1 cellular context compared by ENCODE assay signal in the genomic region with DNA sequence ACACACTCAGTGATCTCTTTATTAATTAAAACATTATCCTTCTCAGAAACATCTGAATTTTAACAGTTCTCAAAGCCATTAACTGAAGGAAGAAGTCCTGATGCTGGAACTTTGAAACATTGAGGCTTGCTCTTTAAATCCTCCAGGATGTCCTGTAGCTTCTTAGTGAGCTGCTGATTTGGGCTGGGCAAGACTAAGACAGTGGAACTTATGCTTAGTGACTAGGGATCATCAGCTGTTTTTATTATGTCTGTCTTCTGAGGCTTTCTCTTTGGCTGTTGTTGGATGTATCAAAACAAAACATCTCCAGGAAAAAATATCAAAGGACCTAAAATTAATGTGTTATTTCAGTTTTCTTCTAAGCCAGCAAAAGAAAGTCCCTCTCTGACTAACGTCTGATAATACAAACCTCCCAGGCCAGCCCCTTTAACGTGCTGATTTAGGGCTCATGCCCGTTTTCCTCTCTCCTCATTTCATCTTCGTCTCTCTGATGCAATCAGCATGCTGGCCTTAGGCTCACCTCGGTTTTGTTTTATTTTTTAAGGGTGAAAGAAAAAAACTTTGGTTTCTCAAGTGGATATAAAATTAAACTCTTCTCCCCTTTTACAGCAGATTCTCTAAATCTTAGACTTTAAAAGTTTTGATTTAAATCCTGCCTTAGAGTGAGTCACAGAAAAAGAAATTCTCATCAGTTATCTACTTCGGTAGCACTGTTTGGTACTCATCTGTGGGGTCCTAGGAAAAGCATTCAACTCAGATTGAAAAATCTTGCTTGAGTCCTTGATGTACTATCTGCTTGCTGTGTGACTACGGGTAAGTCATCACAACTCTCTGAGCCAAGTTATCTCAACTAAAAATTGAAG.
TF ChIP-seq lines count a peak whose summit lies in the region.

No MANE protein-coding gene starts in this region.

TF ChIP-seq in GM23338, 12 proteins besides CTCF, POLR2A, EP300 and RAD21:
- TF ChIP-seq EZH2phosphoT487 (IDR thresholded peaks at IDR 0.05; ENCODE audit: unreplicated experiment), result no peak
- TF ChIP-seq, protein P1, sequence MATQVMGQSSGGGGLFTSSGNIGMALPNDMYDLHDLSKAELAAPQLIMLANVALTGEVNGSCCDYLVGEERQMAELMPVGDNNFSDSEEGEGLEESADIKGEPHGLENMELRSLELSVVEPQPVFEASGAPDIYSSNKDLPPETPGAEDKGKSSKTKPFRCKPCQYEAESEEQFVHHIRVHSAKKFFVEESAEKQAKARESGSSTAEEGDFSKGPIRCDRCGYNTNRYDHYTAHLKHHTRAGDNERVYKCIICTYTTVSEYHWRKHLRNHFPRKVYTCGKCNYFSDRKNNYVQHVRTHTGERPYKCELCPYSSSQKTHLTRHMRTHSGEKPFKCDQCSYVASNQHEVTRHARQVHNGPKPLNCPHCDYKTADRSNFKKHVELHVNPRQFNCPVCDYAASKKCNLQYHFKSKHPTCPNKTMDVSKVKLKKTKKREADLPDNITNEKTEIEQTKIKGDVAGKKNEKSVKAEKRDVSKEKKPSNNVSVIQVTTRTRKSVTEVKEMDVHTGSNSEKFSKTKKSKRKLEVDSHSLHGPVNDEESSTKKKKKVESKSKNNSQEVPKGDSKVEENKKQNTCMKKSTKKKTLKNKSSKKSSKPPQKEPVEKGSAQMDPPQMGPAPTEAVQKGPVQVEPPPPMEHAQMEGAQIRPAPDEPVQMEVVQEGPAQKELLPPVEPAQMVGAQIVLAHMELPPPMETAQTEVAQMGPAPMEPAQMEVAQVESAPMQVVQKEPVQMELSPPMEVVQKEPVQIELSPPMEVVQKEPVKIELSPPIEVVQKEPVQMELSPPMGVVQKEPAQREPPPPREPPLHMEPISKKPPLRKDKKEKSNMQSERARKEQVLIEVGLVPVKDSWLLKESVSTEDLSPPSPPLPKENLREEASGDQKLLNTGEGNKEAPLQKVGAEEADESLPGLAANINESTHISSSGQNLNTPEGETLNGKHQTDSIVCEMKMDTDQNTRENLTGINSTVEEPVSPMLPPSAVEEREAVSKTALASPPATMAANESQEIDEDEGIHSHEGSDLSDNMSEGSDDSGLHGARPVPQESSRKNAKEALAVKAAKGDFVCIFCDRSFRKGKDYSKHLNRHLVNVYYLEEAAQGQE (IDR thresholded peaks at IDR 0.05; ENCODE audit: unreplicated experiment), result no peak
- TF ChIP-seq POLR2AphosphoS5 (IDR thresholded peaks at IDR 0.05; ENCODE audit: low read depth), result no peak
- TF ChIP-seq, protein P2, sequence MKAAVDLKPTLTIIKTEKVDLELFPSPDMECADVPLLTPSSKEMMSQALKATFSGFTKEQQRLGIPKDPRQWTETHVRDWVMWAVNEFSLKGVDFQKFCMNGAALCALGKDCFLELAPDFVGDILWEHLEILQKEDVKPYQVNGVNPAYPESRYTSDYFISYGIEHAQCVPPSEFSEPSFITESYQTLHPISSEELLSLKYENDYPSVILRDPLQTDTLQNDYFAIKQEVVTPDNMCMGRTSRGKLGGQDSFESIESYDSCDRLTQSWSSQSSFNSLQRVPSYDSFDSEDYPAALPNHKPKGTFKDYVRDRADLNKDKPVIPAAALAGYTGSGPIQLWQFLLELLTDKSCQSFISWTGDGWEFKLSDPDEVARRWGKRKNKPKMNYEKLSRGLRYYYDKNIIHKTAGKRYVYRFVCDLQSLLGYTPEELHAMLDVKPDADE (IDR thresholded peaks at IDR 0.05), result no peak
- no peak for TF ChIP-seq EZH2 (IDR thresholded peaks at IDR 0.05; ENCODE audit: low read depth, unreplicated experiment)
- no peak for TF ChIP-seq CREB1 (CRISPR knock-in tag; IDR thresholded peaks at IDR 0.05; ENCODE audit: low read depth)
- TF ChIP-seq ZNF114 (CRISPR knock-in tag; IDR thresholded peaks at IDR 0.05), result no peak
- TF ChIP-seq STAT1 (IDR thresholded peaks at IDR 0.05; ENCODE audit: unreplicated experiment), result no peak
- TF ChIP-seq, protein P3, sequence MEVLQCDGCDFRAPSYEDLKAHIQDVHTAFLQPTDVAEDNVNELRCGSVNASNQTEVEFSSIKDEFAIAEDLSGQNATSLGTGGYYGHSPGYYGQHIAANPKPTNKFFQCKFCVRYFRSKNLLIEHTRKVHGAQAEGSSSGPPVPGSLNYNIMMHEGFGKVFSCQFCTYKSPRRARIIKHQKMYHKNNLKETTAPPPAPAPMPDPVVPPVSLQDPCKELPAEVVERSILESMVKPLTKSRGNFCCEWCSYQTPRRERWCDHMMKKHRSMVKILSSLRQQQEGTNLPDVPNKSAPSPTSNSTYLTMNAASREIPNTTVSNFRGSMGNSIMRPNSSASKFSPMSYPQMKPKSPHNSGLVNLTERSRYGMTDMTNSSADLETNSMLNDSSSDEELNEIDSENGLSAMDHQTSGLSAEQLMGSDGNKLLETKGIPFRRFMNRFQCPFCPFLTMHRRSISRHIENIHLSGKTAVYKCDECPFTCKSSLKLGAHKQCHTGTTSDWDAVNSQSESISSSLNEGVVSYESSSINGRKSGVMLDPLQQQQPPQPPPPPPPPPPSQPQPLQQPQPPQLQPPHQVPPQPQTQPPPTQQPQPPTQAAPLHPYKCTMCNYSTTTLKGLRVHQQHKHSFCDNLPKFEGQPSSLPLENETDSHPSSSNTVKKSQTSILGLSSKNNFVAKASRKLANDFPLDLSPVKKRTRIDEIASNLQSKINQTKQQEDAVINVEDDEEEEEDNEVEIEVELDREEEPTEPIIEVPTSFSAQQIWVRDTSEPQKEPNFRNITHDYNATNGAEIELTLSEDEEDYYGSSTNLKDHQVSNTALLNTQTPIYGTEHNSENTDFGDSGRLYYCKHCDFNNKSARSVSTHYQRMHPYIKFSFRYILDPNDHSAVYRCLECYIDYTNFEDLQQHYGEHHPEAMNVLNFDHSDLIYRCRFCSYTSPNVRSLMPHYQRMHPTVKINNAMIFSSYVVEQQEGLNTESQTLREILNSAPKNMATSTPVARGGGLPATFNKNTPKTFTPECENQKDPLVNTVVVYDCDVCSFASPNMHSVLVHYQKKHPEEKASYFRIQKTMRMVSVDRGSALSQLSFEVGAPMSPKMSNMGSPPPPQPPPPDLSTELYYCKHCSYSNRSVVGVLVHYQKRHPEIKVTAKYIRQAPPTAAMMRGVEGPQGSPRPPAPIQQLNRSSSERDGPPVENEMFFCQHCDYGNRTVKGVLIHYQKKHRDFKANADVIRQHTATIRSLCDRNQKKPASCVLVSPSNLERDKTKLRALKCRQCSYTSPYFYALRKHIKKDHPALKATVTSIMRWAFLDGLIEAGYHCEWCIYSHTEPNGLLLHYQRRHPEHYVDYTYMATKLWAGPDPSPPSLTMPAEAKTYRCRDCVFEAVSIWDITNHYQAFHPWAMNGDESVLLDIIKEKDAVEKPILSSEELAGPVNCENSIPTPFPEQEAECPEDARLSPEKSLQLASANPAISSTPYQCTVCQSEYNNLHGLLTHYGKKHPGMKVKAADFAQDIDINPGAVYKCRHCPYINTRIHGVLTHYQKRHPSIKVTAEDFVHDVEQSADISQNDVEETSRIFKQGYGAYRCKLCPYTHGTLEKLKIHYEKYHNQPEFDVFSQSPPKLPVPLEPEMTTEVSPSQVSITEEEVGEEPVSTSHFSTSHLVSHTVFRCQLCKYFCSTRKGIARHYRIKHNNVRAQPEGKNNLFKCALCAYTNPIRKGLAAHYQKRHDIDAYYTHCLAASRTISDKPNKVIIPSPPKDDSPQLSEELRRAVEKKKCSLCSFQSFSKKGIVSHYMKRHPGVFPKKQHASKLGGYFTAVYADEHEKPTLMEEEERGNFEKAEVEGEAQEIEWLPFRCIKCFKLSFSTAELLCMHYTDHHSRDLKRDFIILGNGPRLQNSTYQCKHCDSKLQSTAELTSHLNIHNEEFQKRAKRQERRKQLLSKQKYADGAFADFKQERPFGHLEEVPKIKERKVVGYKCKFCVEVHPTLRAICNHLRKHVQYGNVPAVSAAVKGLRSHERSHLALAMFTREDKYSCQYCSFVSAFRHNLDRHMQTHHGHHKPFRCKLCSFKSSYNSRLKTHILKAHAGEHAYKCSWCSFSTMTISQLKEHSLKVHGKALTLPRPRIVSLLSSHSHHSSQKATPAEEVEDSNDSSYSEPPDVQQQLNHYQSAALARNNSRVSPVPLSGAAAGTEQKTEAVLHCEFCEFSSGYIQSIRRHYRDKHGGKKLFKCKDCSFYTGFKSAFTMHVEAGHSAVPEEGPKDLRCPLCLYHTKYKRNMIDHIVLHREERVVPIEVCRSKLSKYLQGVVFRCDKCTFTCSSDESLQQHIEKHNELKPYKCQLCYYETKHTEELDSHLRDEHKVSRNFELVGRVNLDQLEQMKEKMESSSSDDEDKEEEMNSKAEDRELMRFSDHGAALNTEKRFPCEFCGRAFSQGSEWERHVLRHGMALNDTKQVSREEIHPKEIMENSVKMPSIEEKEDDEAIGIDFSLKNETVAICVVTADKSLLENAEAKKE (CRISPR knock-in tag; IDR thresholded peaks at IDR 0.05), result no peak
- no peak for TF ChIP-seq ZNF331 (CRISPR knock-in tag; IDR thresholded peaks at IDR 0.05; ENCODE audit: low read depth)
- no peak for TF ChIP-seq NANOG (IDR thresholded peaks at IDR 0.05; ENCODE audit: borderline replicate concordance)
- TF ChIP-seq JUNB (IDR thresholded peaks at IDR 0.05; ENCODE audit: unreplicated experiment), result no peak
TF ChIP-seq in GM23338: peak in this region for 0.
